10 cellular contexts compared by ENCODE assay signal in the genomic region with DNA sequence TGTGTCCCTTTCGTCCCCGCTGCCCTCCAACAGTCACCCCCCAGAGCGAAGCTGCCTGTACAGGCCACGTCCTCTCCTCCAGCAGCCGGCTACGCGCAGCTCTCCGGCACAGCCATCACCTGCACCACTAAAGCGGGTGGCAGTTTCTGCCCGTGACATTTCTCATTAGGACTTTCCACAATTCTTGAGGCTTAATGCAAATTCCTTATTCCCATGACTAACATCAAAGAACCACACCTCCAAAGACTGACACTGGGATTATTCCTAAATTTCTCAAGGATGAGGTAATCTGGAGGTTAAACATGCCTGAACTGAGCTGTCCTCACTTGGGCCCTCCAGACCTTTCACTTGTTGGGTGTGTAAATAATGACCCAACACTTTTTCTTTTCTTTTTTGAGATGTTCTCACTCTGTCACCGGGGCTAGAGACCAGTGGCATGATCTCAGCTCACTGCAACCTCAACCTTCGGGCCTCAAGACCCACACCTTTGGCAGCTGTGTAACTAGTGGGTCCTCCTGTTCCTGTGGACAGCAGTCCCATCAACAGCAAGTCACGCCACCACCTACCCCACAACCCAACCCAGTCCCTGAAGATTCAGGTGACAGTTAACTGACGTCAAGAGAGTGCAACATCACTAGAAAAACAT. TPM values are rescaled to one million over a fixed set of nuclear protein-coding genes. Genes with fewer than 3 reads are reported as not detected.
DNase-seq lines count a peak whose midpoint lies in the region; ATAC-seq and TF ChIP-seq lines count a peak whose summit lies in the region.
"Had no signal": no experiment of that assay in that cellular context is flagged by ENCODE, and none has a peak within 500 bp of the region (broad histone marks: within the 10 kb centered on the region; RNA-seq: fewer than 3 reads in every experiment).

No MANE protein-coding gene starts in this region.

- H3K4me3 Mint-ChIP-seq in IgD-negative memory B cell (peak overlapping the region in 3 of 4 donors; percentile 67 to 84 (median 79)), brain (peak overlapping the region in 2 of 5 experiments; percentile 30 to 45), naive B cell (peak overlapping the region in 5 of 8 donors; percentile 54 to 77 (median 65))

- H3K9ac ChIP-seq in BLaER1 treated with 17β-estradiol and CSF1 and Interleukin-3, amounts not matched to agents 10 nM and 100 nM = peak overlapping the region in 10 of 11 experiments; percentile 2 to 45 (median 31); a peak in 13 of 22 replicates

- peak overlapping the region; percentile 74 to 100 (median 89) for H3K4me2 ChIP-seq in BLaER1 treated with 17β-estradiol and CSF1 and Interleukin-3, amounts not matched to agents 10 nM and 100 nM

- peaks cover 98 to 100% (median 100%) of the 10 kb centered on the region in 10 experiments for H3K4me1 ChIP-seq in BLaER1 treated with 17β-estradiol and CSF1 and Interleukin-3, amounts not matched to agents 10 nM and 100 nM

- ATAC-seq in naive B cell (ENCODE audit: low read depth in 2 of 2) = no peak
- no peak for ATAC-seq in HG03469 (IDR thresholded peaks at IDR 0.05; ENCODE audit: unreplicated experiment)

- H3K36me3 ChIP-seq in BLaER1 treated with 17β-estradiol and CSF1 and Interleukin-3, amounts not matched to agents 10 nM and 100 nM = peaks cover 5 to 43% (median 20%) of the 10 kb centered on the region in 11 experiments; a peak in 13 of 22 replicates

- H3K4me1 Mint-ChIP-seq in IgD-negative memory B cell (peaks cover 53 to 65% (median 63%) of the 10 kb centered on the region in 3 donors), brain (peaks cover 93% of the 10 kb centered on the region), naive B cell (peaks cover 71 to 96% (median 84%) of the 10 kb centered on the region in 3 donors)

- H3K9me3 Mint-ChIP-seq in IgD-negative memory B cell (no peaks in the 10 kb centered on the region), brain (peaks cover 0 to 6% (median 0%) of the 10 kb centered on the region in 5 experiments), naive B cell (no peaks in the 10 kb centered on the region)

- H3K27ac ChIP-seq in BLaER1 treated with 17β-estradiol and CSF1 and Interleukin-3, amounts not matched to agents 10 nM and 100 nM = peak overlapping the region in 7 of 11 experiments; percentile 2 to 53 (median 40); a peak in 10 of 22 replicates

- H3K4me3 ChIP-seq in BLaER1 treated with 17β-estradiol and CSF1 and Interleukin-3, amounts not matched to agents 10 nM and 100 nM = 0 out of 20 replicates have a peak overlapping the region, but pooled peaks of 1 of the 10 experiments have one; percentile 24

- no peak for TF ChIP-seq CTCF in brain (conservative IDR thresholded peaks at IDR 0.05)

- no peak for DNase-seq in naive B cell
- DNase-seq in NCI-H1105 (lab: John Stamatoyannopoulos, UW) = no peak
- no peak for DNase-seq in GM19240 (ENCODE audit: insufficient read length, low spot score)
- no peak for DNase-seq in NCI-H345 treated with DMSO at 0.1 percent for 48 hours (lab: John Stamatoyannopoulos, UW; ENCODE audit: unreplicated experiment)
- DNase-seq: activated CD4-positive, alpha-beta T cell treated with anti-CD3 and anti-CD28 coated beads for 1 hour; NCI-H524 treated with DMSO at 0.1 percent for 48 hours had no signal

- H3K27ac Mint-ChIP-seq in IgD-negative memory B cell = peak overlapping the region in 1 of 3 donors; percentile 17
- H3K27ac Mint-ChIP-seq in brain = peak overlapping the region; percentile 41 to 88 (median 70)
- peak overlapping the region; percentile 71 to 92 (median 87) for H3K27ac Mint-ChIP-seq in naive B cell

- H3K9me3 ChIP-seq in BLaER1 treated with 17β-estradiol and CSF1 and Interleukin-3, amounts not matched to agents 10 nM and 100 nM (replicated peaks in 1 of 11) = no peaks in the 10 kb centered on the region

- H3K27me3 Mint-ChIP-seq in IgD-negative memory B cell = no peaks in the 10 kb centered on the region
- no peaks in the 10 kb centered on the region for H3K27me3 Mint-ChIP-seq in brain
- H3K27me3 Mint-ChIP-seq in naive B cell = no peaks in the 10 kb centered on the region

- no peaks in the 10 kb centered on the region for H3K27me3 ChIP-seq in BLaER1 treated with 17β-estradiol and CSF1 and Interleukin-3, amounts not matched to agents 10 nM and 100 nM

- peaks cover 100% of the 10 kb centered on the region in 11 experiments for H4K20me1 ChIP-seq in BLaER1 treated with 17β-estradiol and CSF1 and Interleukin-3, amounts not matched to agents 10 nM and 100 nM

- H3K36me3 Mint-ChIP-seq in IgD-negative memory B cell = peaks cover 2% of the 10 kb centered on the region
- H3K36me3 Mint-ChIP-seq in brain = no peaks in the 10 kb centered on the region
- peaks cover 5 to 7% of the 10 kb centered on the region in 2 donors for H3K36me3 Mint-ChIP-seq in naive B cell

RNA-seq across cellular contexts. Expression of a gene that starts 11.7 kb away (rescaled TPM):
- polyA plus RNA-seq in IgD-negative memory B cell = 11.6 TPM
- 53.2 TPM for polyA plus RNA-seq in brain (ENCODE audit: insufficient read depth, low read depth, low replicate concordance)
- polyA plus RNA-seq in naive B cell (ENCODE audit: low read depth in 6 of 6) = 10 to 100 TPM in 3 of 6 donors, 1 to 10 TPM in 2, under 1 TPM in 1; 0.78 to 24.8 (median 10.1) TPM

RNA-seq across cellular contexts. Expression of a gene that starts 29.5 kb away (rescaled TPM):
- 47.0 TPM for polyA plus RNA-seq in IgD-negative memory B cell
- 54.6 TPM for polyA plus RNA-seq in brain (ENCODE audit: insufficient read depth, low read depth, low replicate concordance)
- polyA plus RNA-seq in naive B cell (ENCODE audit: low read depth in 6 of 6) = 10 to 100 TPM; 34.8 to 54.1 (median 40.0) TPM
